8 cellular contexts compared by ENCODE assay signal in genomic region chr2:69683170-69683971, GRCh38. TPM values are rescaled to one million over a fixed set of nuclear protein-coding genes. Genes with fewer than 3 reads are reported as not detected.
DNase-seq lines count a peak whose midpoint lies in the region; ATAC-seq and TF ChIP-seq lines count a peak whose summit lies in the region.

No MANE protein-coding gene starts in this region.

- CTCF ChIA-PET in WTC11 (lab: Charles Lee) = interaction anchor here (0.7 to 1.8 kb wide), 3 partner anchors 42 to 308 kb away, joined by 3 to 4 read pairs (median 4); no protein-coding TSS in a partner anchor

- H3K4me1 ChIP-seq in SJCRH30 = peaks cover 16% of the 10 kb centered on the region
- peaks cover 11 to 17% (median 13%) of the 10 kb centered on the region in 4 donors for H3K4me1 ChIP-seq in esophagus muscularis mucosa
- H3K4me1 ChIP-seq in endodermal cell (ENCODE audit: control insufficient read depth, insufficient read depth, low read length) = no peaks in the 10 kb centered on the region

- no peaks in the 10 kb centered on the region for H3K27me3 ChIP-seq in SJCRH30
- H3K27me3 ChIP-seq in esophagus muscularis mucosa = no peaks in the 10 kb centered on the region
- no peaks in the 10 kb centered on the region for H3K27me3 ChIP-seq in endodermal cell (ENCODE audit: control insufficient read depth, insufficient read depth, low read length, poor library complexity, severe bottlenecking)

- H3K4me3 ChIP-seq in SJCRH30 (no peak overlapping the region; the same call in 1 of the 2 replicates), esophagus muscularis mucosa (peak overlapping the region in 2 of 4 donors; percentile 12 to 21), endodermal cell (ENCODE audit: low read length) (no peak overlapping the region)

- H3K27ac ChIP-seq in SJCRH30 (peak overlapping the region; percentile 33), esophagus muscularis mucosa (replicated peaks in 1 of 4) (peak overlapping the region in 3 of 4 donors; percentile 28 to 65 (median 46)), endodermal cell (ENCODE audit: low read depth, low read length) (no peak overlapping the region)

- H3K36me3 Mint-ChIP-seq in WTC11 (no peaks in the 10 kb centered on the region), endodermal cell (ENCODE audit: low read depth) (no peaks in the 10 kb centered on the region)

- intact Hi-C loops in esophagus muscularis mucosa (cut with DNase I) = no loop called here

- no peak overlapping the region for H3K9ac ChIP-seq in endodermal cell (ENCODE audit: extremely low read depth, low read length, poor library complexity, severe bottlenecking)

- WGBS in esophagus muscularis mucosa = 35% methylated on average over 5 of the region's 5 CpGs
- WGBS in endodermal cell (ENCODE audit: insufficient coverage in 1 of 2, insufficient read length in 1 of 2), 2 experiments = 92 to 93% methylated on average over 3 to 5 of the region's 5 CpGs

- H3K27me3 Mint-ChIP-seq in WTC11 (ENCODE audit: low read depth) (no peaks in the 10 kb centered on the region), endodermal cell (ENCODE audit: insufficient read depth) (peaks cover 4% of the 10 kb centered on the region)

- H3K27ac Mint-ChIP-seq in WTC11 = no peak overlapping the region
- no peak overlapping the region for H3K27ac Mint-ChIP-seq in endodermal cell

- DNase-seq in EL (peak; percentile 78), SJCRH30 (peak; percentile 56 to 78), esophagus muscularis mucosa (ENCODE audit: extremely low spot score) (no peak), putamen (ENCODE audit: low spot score) (peak; percentile 37), WTC11 (ENCODE audit: low spot score) (no peak), endodermal cell (no peak), SHP77 treated with DMSO at 0.1 percent for 48 hours (lab: John Stamatoyannopoulos, UW) (no peak)
- no peak for DNase-seq in stimulated activated CD4-positive, alpha-beta T cell treated with anti-CD3 and anti-CD28 coated beads, Interleukin-1b, Interleukin-23, amount 100 ng/mL, for 48 hours

- H3K36me3 ChIP-seq in SJCRH30 = no peaks in the 10 kb centered on the region
- H3K36me3 ChIP-seq in esophagus muscularis mucosa = no peaks in the 10 kb centered on the region
- H3K36me3 ChIP-seq in endodermal cell (ENCODE audit: control insufficient read depth, insufficient read depth, low read length) = no peaks in the 10 kb centered on the region

- H3K4me3 Mint-ChIP-seq in WTC11 (no peak overlapping the region), endodermal cell (no peak overlapping the region)

- H3K4me1 Mint-ChIP-seq in WTC11 (peaks cover 4% of the 10 kb centered on the region; the same call in 1 of the 2 replicates), endodermal cell (peaks cover 4% of the 10 kb centered on the region)

- ATAC-seq in WTC11 = no peak

- H3K9me3 Mint-ChIP-seq in WTC11 = no peaks in the 10 kb centered on the region
- H3K9me3 Mint-ChIP-seq in endodermal cell = no peaks in the 10 kb centered on the region

- no peak for TF ChIP-seq POLR2A in esophagus muscularis mucosa (IDR thresholded peaks at IDR 0.05; ENCODE audit: low read depth)

- POLR2A ChIA-PET in WTC11 (lab: Charles Lee) = interaction anchor here (0.9 kb wide), 1 partner anchor 10 kb away, joined by 3 read pairs; no protein-coding TSS in a partner anchor

- TF ChIP-seq CTCF in esophagus muscularis mucosa (IDR thresholded peaks at IDR 0.05) = no peak
- TF ChIP-seq CTCF in WTC11 (IDR thresholded peaks at IDR 0.05) = no peak
- no peak for TF ChIP-seq CTCF in endodermal cell (conservative IDR thresholded peaks at IDR 0.05)

- TF ChIP-seq EP300 in esophagus muscularis mucosa (IDR thresholded peaks at IDR 0.05) = no peak

- H3K9me3 ChIP-seq in SJCRH30 (replicated peaks) (no peaks in the 10 kb centered on the region), esophagus muscularis mucosa (no peaks in the 10 kb centered on the region), endodermal cell (ENCODE audit: control insufficient read depth, low read length) (no peaks in the 10 kb centered on the region)

TF ChIP-seq in WTC11, 78 proteins besides CTCF, POLR2A, EP300 and RAD21:
- TF ChIP-seq ZBTB21 (CRISPR knock-in tag; IDR thresholded peaks at IDR 0.05; ENCODE audit: borderline replicate concordance) (no peak), ZNF121 (CRISPR knock-in tag; IDR thresholded peaks at IDR 0.05) (no peak), IRF2 (CRISPR knock-in tag; IDR thresholded peaks at IDR 0.05; ENCODE audit: borderline replicate concordance, low read depth) (no peak), JUN (CRISPR knock-in tag; IDR thresholded peaks at IDR 0.05) (no peak), STAT6 (CRISPR knock-in tag; conservative IDR thresholded peaks at IDR 0.05; ENCODE audit: low read depth) (no peak)
TF ChIP-seq in WTC11: peak in this region for 0.

RNA-seq across cellular contexts. Expression of gene AAK1, which starts 39.8 kb away (rescaled TPM):
- 34.3 and 34.8 TPM in 2 replicates for total RNA-seq in SJCRH30 (2014; rRNA removed; shearing (Covaris generic))
- total RNA-seq in esophagus muscularis mucosa = 10 to 100 TPM; 27.8 to 53.2 (median 41.9) TPM
- 32.3 to 35.7 TPM (median 35.6 TPM) in 3 replicates for total RNA-seq in WTC11 (2021)
- 10 to 100 TPM; 29.2 to 34.7 TPM for total RNA-seq in endodermal cell
- 21.3 TPM for polyA plus RNA-seq in endodermal cell (2013, experiment 1 of 2)
- polyA plus RNA-seq in endodermal cell (2013, experiment 2 of 2) = 20.5 TPM

RNA-seq across cellular contexts. Expression of gene ANXA4, which starts 58.6 kb away (rescaled TPM):
- total RNA-seq in SJCRH30 (2014; rRNA removed; shearing (Covaris generic)) = 2.8 and 4.7 TPM in 2 replicates
- total RNA-seq in esophagus muscularis mucosa (10 to 100 TPM; 44.9 to 94.8 (median 58.5) TPM), WTC11 (2021) (9.5 to 13.6 TPM (median 12.3 TPM) in 3 replicates), endodermal cell (10 to 100 TPM; 18.0 to 21.4 TPM)
- 11.0 TPM for polyA plus RNA-seq in endodermal cell (2013, experiment 1 of 2)
- polyA plus RNA-seq in endodermal cell (2013, experiment 2 of 2) = 11.1 TPM

Comparison
In these comparisons a context has a peak if more than half of its experiments do, and no peak if none do; other contexts are left out.
1. DNase-seq: peak in EL (single experiment), SJCRH30 (2 of 2) and putamen (single experiment); none in esophagus muscularis mucosa (single experiment), WTC11 (single experiment), stimulated activated CD4-positive, alpha-beta T cell treated with anti-CD3 and anti-CD28 coated beads, Interleukin-1b, Interleukin-23, amount 100 ng/mL, for 48 hours (single experiment), endodermal cell (single experiment) and SHP77 treated with DMSO at 0.1 percent for 48 hours (single experiment).